29 cellular contexts compared by ENCODE assay signal in genomic region chr9:7937018-7937417, GRCh38.
"Had no signal": no experiment of that assay in that cellular context is flagged by ENCODE, and none has a peak within 500 bp of the region (broad histone marks: within the 10 kb centered on the region; RNA-seq: fewer than 3 reads in every experiment).

No MANE protein-coding gene starts in this region.

- H3K4me1 ChIP-seq: foreskin keratinocyte, gastrocnemius medialis had no signal

- H3K27me3 Mint-ChIP-seq: activated CD4-positive, alpha-beta memory T cell treated with anti-CD3 and anti-CD28 coated beads, Interleukin-2, amount 10 ng/mL, durations not matched to agents 7 days and 5 days; activated CD4-positive, alpha-beta T cell treated with anti-CD3 and anti-CD28 coated beads for 36 hours; activated CD4-positive, alpha-beta T cell treated with anti-CD3 and anti-CD28 coated beads, Interleukin-2, amount 10 ng/mL, durations not matched to agents 24 days and 14 days; activated naive CD8-positive, alpha-beta T cell; central memory CD8-positive, alpha-beta T cell; effector memory CD8-positive, alpha-beta T cell had no signal

- H3K27me3 ChIP-seq: brain microvascular endothelial cell, esophagus muscularis mucosa, foreskin keratinocyte, gastrocnemius medialis, heart left ventricle had no signal

- H3K27ac Mint-ChIP-seq: activated CD4-positive, alpha-beta T cell treated with anti-CD3 and anti-CD28 coated beads for 36 hours; activated CD4-positive, alpha-beta T cell treated with anti-CD3 and anti-CD28 coated beads, Interleukin-2, amount 10 ng/mL, durations not matched to agents 24 days and 14 days; activated naive CD4-positive, alpha-beta T cell treated with anti-CD3 and anti-CD28 coated beads for 36 hours; activated naive CD8-positive, alpha-beta T cell; activated T-helper 1 cell treated with anti-CD3 and anti-CD28 coated beads, Interleukin-12 subunit alpha, Interleukin-12 subunit beta, Interleukin-2, Interleukin-4 antibody, amounts not matched to agents 30 ng/mL and 10 ng/mL and 1 ng/mL, durations not matched to agents 14 hours and 24 hours and 36 hours; activated T-helper 2 cell treated with anti-CD3 and anti-CD28 coated beads, Interferon-gamma antibody, Interleukin-2, Interleukin-4, amounts not matched to agents 10 μg/mL and 5 μg/mL and 100 μg/mL, durations not matched to agents 14 hours and 24 hours and 36 hours had no signal

- H3K27ac ChIP-seq: brain microvascular endothelial cell, esophagus muscularis mucosa, foreskin keratinocyte, gastrocnemius medialis had no signal

- ATAC-seq: activated CD4-positive, alpha-beta T cell treated with anti-CD3 and anti-CD28 coated beads for 36 hours; effector memory CD8-positive, alpha-beta T cell; foreskin keratinocyte; gastrocnemius medialis; heart left ventricle had no signal

- DNase-seq: activated CD4-positive, alpha-beta memory T cell treated with anti-CD3 and anti-CD28 coated beads, Interleukin-2, amount 10 ng/mL, durations not matched to agents 7 days and 5 days; activated CD4-positive, alpha-beta T cell treated with anti-CD3 and anti-CD28 coated beads for 36 hours; activated CD4-positive, CD25-positive, alpha-beta regulatory T cell; activated CD4-positive, CD25-positive, alpha-beta regulatory T cell treated with anti-CD3 and anti-CD28 coated beads, Interleukin-2, amount 50 U/mL, for 72 hours; activated effector memory CD4-positive, alpha-beta T cell treated with anti-CD3 and anti-CD28 coated beads, Interleukin-2, amount 50 U/mL, for 16 hours; activated naive CD4-positive, alpha-beta T cell treated with anti-CD3 and anti-CD28 coated beads for 36 hours; activated T-cell treated with anti-CD3 and anti-CD28 coated beads, Interleukin-2, amount 50 U/mL, for 1 hour; activated T-cell treated with anti-CD3 and anti-CD28 coated beads, Interleukin-2, amount 50 U/mL, for 48 hours; amniotic stem cell; anterior cingulate cortex; brain microvascular endothelial cell; cortex of kidney; dermis blood vessel endothelial cell; effector CD4-positive, alpha-beta T cell; effector memory CD8-positive, alpha-beta T cell; erythroblast; foreskin keratinocyte; gastrocnemius medialis; glutamatergic neuron; heart left ventricle; T1000 had no signal

- H3K9me3 Mint-ChIP-seq: effector memory CD8-positive, alpha-beta T cell had no signal

- H3K36me3 ChIP-seq: brain microvascular endothelial cell, esophagus muscularis mucosa, gastrocnemius medialis, heart left ventricle had no signal

- H3K4me3 ChIP-seq: esophagus muscularis mucosa, gastrocnemius medialis, heart left ventricle had no signal

- H3K4me3 Mint-ChIP-seq: activated CD4-positive, alpha-beta memory T cell treated with anti-CD3 and anti-CD28 coated beads, Interleukin-2, amount 10 ng/mL, durations not matched to agents 7 days and 5 days; activated CD4-positive, alpha-beta T cell treated with anti-CD3 and anti-CD28 coated beads for 36 hours; activated CD4-positive, alpha-beta T cell treated with anti-CD3 and anti-CD28 coated beads, Interleukin-2, amount 10 ng/mL, durations not matched to agents 24 days and 14 days; activated naive CD4-positive, alpha-beta T cell treated with anti-CD3 and anti-CD28 coated beads for 36 hours; activated naive CD8-positive, alpha-beta T cell; activated T-helper 1 cell treated with anti-CD3 and anti-CD28 coated beads, Interleukin-12 subunit alpha, Interleukin-12 subunit beta, Interleukin-2, Interleukin-4 antibody, amounts not matched to agents 30 ng/mL and 10 ng/mL and 1 ng/mL, durations not matched to agents 14 hours and 24 hours and 36 hours; central memory CD8-positive, alpha-beta T cell; effector memory CD8-positive, alpha-beta T cell; T-helper 1 cell treated with Interleukin-12 subunit alpha and Interleukin-12 subunit beta and Interleukin-4 antibody, amounts not matched to agents 30 μg/mL and 1 μg/mL, for 36 hours; T-helper 2 cell treated with Interferon-gamma antibody and Interleukin-4, amounts not matched to agents 5 μg/mL and 100 μg/mL, for 36 hours had no signal
